ENCODE assay signal across 14 cellular contexts in genomic region chr1:26546819-26547218, GRCh38. TPM values are rescaled to one million over a fixed set of nuclear protein-coding genes. Genes with fewer than 3 reads are reported as not detected.
DNase-seq lines count a peak whose midpoint lies in the region; ATAC-seq, FAIRE-seq and TF ChIP-seq lines count a peak whose summit lies in the region.
"Had no signal": no experiment of that assay in that cellular context is flagged by ENCODE, and none has a peak within 500 bp of the region (broad histone marks: within the 10 kb centered on the region; RNA-seq: fewer than 3 reads in every experiment).

No MANE protein-coding gene starts in this region.

- no peak overlapping the region for H2BK5ac ChIP-seq in H9 (ENCODE audit: insufficient read length, low read length)

- TF ChIP-seq CTCF in GM12865 (IDR thresholded peaks at IDR 0.05; ENCODE audit: insufficient read depth, low read depth, low read length, missing control alignments) = no peak
- no peak for TF ChIP-seq CTCF in H9 (conservative IDR thresholded peaks at IDR 0.05)
- TF ChIP-seq CTCF in D721Med (IDR thresholded peaks at IDR 0.05; ENCODE audit: insufficient read depth, missing control alignments) = no peak

- H3K9me3 Mint-ChIP-seq in CD4-positive, CD25-positive, alpha-beta regulatory T cell = no peaks in the 10 kb centered on the region
- no peaks in the 10 kb centered on the region for H3K9me3 Mint-ChIP-seq in activated T-helper 1 cell treated with anti-CD3 and anti-CD28 coated beads, Interleukin-12 subunit alpha, Interleukin-12 subunit beta, Interleukin-2, Interleukin-4 antibody, amounts not matched to agents 30 ng/mL and 10 ng/mL and 1 ng/mL, durations not matched to agents 14 hours and 24 hours and 36 hours
- H3K9me3 Mint-ChIP-seq in H9 = no peaks in the 10 kb centered on the region
- H3K9me3 Mint-ChIP-seq: nephron progenitor cell had no signal

- H3T11ph ChIP-seq in H9 (ENCODE audit: low read length) = no peak overlapping the region

- H3K9ac ChIP-seq in H9 (ENCODE audit: extremely low read depth, insufficient read length, low read length) = no peak overlapping the region

- no peak overlapping the region for H2AFZ ChIP-seq in H9 (ENCODE audit: low read length)

- H3K27ac Mint-ChIP-seq in CD4-positive, CD25-positive, alpha-beta regulatory T cell = peak overlapping the region; percentile 74 to 96 (median 93)
- peak overlapping the region; percentile 78 for H3K27ac Mint-ChIP-seq in activated T-helper 1 cell treated with anti-CD3 and anti-CD28 coated beads, Interleukin-12 subunit alpha, Interleukin-12 subunit beta, Interleukin-2, Interleukin-4 antibody, amounts not matched to agents 30 ng/mL and 10 ng/mL and 1 ng/mL, durations not matched to agents 14 hours and 24 hours and 36 hours
- H3K27ac Mint-ChIP-seq in H9 = 0 out of 7 replicates have a peak overlapping the region, but pooled peaks of 1 of the 3 experiments have one; percentile 31
- H3K27ac Mint-ChIP-seq: nephron progenitor cell had no signal

- no peak overlapping the region for H3K18ac ChIP-seq in H9 (ENCODE audit: insufficient read length, low read depth, low read length)

- H3K79me1 ChIP-seq in H9 (ENCODE audit: insufficient read depth, low read depth, low read length, poor library complexity, severe bottlenecking) = no peaks in the 10 kb centered on the region

- no CpG with 5 or more reads among the region's 7 CpGs for WGBS in H9 (ENCODE audit: extremely low coverage, insufficient read length, low lambda C conversion rate)

- peaks cover 19% of the 10 kb centered on the region for H3K36me3 Mint-ChIP-seq in CD4-positive, CD25-positive, alpha-beta regulatory T cell
- H3K36me3 Mint-ChIP-seq in activated T-helper 1 cell treated with anti-CD3 and anti-CD28 coated beads, Interleukin-12 subunit alpha, Interleukin-12 subunit beta, Interleukin-2, Interleukin-4 antibody, amounts not matched to agents 30 ng/mL and 10 ng/mL and 1 ng/mL, durations not matched to agents 14 hours and 24 hours and 36 hours (ENCODE audit: low read depth) = peaks cover 42% of the 10 kb centered on the region
- H3K36me3 Mint-ChIP-seq in H9 (ENCODE audit: insufficient read depth in 1 of 3, low read depth in 3 of 3) = peaks cover 6 to 31% (median 28%) of the 10 kb centered on the region in 3 experiments

- peak overlapping the region; percentile 90 for H3K4me3 ChIP-seq in CD4-positive, CD25-positive, alpha-beta regulatory T cell (ENCODE audit: low read depth, low read length)
- H3K4me3 ChIP-seq in GM12865 (ENCODE audit: low read depth, low read length) (peak overlapping the region; percentile 90), muscle layer of duodenum (ENCODE audit: low read depth in 1 of 2, low read length in 2 of 2) (peak overlapping the region; percentile 56 to 58)

- H3K79me2 ChIP-seq in H9 (ENCODE audit: insufficient read depth, low read length) = no peaks in the 10 kb centered on the region

- no peak overlapping the region for H4K5ac ChIP-seq in H9 (ENCODE audit: insufficient read length, low read depth, low read length)

- H3K9me3 ChIP-seq in CD4-positive, CD25-positive, alpha-beta regulatory T cell (ENCODE audit: control insufficient read depth in 2 of 2, low read length in 2 of 2) = no peaks in the 10 kb centered on the region
- H3K9me3 ChIP-seq in muscle layer of duodenum (ENCODE audit: control insufficient read depth in 1 of 2, low read length in 2 of 2) (no peaks in the 10 kb centered on the region), H9 (ENCODE audit: control insufficient read depth, low read depth, low read length) (no peaks in the 10 kb centered on the region)

- H3K4me3 Mint-ChIP-seq in CD4-positive, CD25-positive, alpha-beta regulatory T cell = peak overlapping the region; percentile 83 to 97 (median 93)
- H3K4me3 Mint-ChIP-seq in activated T-helper 1 cell treated with anti-CD3 and anti-CD28 coated beads, Interleukin-12 subunit alpha, Interleukin-12 subunit beta, Interleukin-2, Interleukin-4 antibody, amounts not matched to agents 30 ng/mL and 10 ng/mL and 1 ng/mL, durations not matched to agents 14 hours and 24 hours and 36 hours = peak overlapping the region; percentile 86
- H3K4me3 Mint-ChIP-seq in H9 = no peak overlapping the region
- H3K4me3 Mint-ChIP-seq: nephron progenitor cell had no signal

- no peak overlapping the region for H3K4me2 ChIP-seq in H9 (ENCODE audit: insufficient read depth, insufficient read length, low read length)

- no peak overlapping the region for H2AK5ac ChIP-seq in H9 (ENCODE audit: insufficient read length, low read length)

- H3K4ac ChIP-seq in H9 (ENCODE audit: low read depth, low read length) = no peak overlapping the region

- intact Hi-C loops in activated T-helper 1 cell treated with anti-CD3 and anti-CD28 coated beads, Interleukin-12 subunit alpha, Interleukin-12 subunit beta, Interleukin-2, Interleukin-4 antibody, amounts not matched to agents 30 ng/mL and 10 ng/mL and 1 ng/mL, durations not matched to agents 14 hours and 24 hours and 36 hours (cut with micrococcal nuclease) = loop anchor here (5.0 kb wide), 1 partner anchor 280 kb away; the partner anchor contains the start of gene ZDHHC18

- H3K4me1 ChIP-seq in CD4-positive, CD25-positive, alpha-beta regulatory T cell (ENCODE audit: control insufficient read depth, insufficient read depth, low read length, poor library complexity, severe bottlenecking) = peaks cover 65% of the 10 kb centered on the region
- H3K4me1 ChIP-seq in muscle layer of duodenum (ENCODE audit: control insufficient read depth in 1 of 2, insufficient read depth in 2 of 2, low read length in 2 of 2) = no peaks in the 10 kb centered on the region
- H3K4me1 ChIP-seq in H9 (ENCODE audit: insufficient read depth, low read length) = no peaks in the 10 kb centered on the region; the same call in 1 of the 2 replicates

- H2BK120ac ChIP-seq in H9 (ENCODE audit: low read depth, low read length, poor library complexity, severe bottlenecking) = no peak overlapping the region

- no peak overlapping the region for H4K8ac ChIP-seq in H9 (replicated peaks; ENCODE audit: insufficient read length, low read depth, low read length)

- no peaks in the 10 kb centered on the region for H3K23me2 ChIP-seq in H9 (ENCODE audit: insufficient read length, low read depth, low read length, poor library complexity, severe bottlenecking)

- H2BK20ac ChIP-seq in H9 (ENCODE audit: low read depth, low read length, poor library complexity, severe bottlenecking) = no peak overlapping the region

- no peak overlapping the region for H4K91ac ChIP-seq in H9 (ENCODE audit: insufficient read length, low read depth, low read length)

- H3K56ac ChIP-seq in H9 (ENCODE audit: insufficient read length, low read depth, low read length) = no peak overlapping the region

- no peaks in the 10 kb centered on the region for H3K27me3 Mint-ChIP-seq in CD4-positive, CD25-positive, alpha-beta regulatory T cell
- H3K27me3 Mint-ChIP-seq in activated T-helper 1 cell treated with anti-CD3 and anti-CD28 coated beads, Interleukin-12 subunit alpha, Interleukin-12 subunit beta, Interleukin-2, Interleukin-4 antibody, amounts not matched to agents 30 ng/mL and 10 ng/mL and 1 ng/mL, durations not matched to agents 14 hours and 24 hours and 36 hours (ENCODE audit: insufficient read depth) = no peaks in the 10 kb centered on the region
- H3K27me3 Mint-ChIP-seq in H9 (ENCODE audit: low read depth) = no peaks in the 10 kb centered on the region

- no peak overlapping the region for H2BK15ac ChIP-seq in H9 (ENCODE audit: low read depth, low read length)

- no peaks in the 10 kb centered on the region for H3K27me3 ChIP-seq in CD4-positive, CD25-positive, alpha-beta regulatory T cell (ENCODE audit: control insufficient read depth, insufficient read depth, low read length)
- H3K27me3 ChIP-seq in muscle layer of duodenum (ENCODE audit: low read depth, low read length) (no peaks in the 10 kb centered on the region), H9 (ENCODE audit: insufficient read depth, low read length) (no peaks in the 10 kb centered on the region)

- H2BK12ac ChIP-seq in H9 (ENCODE audit: insufficient read length, low read depth, low read length) = no peak overlapping the region

- H3K27ac ChIP-seq in CD4-positive, CD25-positive, alpha-beta regulatory T cell (ENCODE audit: insufficient read depth, low read length, poor library complexity, severe bottlenecking) = peak overlapping the region; percentile 55
- H3K27ac ChIP-seq in muscle layer of duodenum (ENCODE audit: low read length) = no peak overlapping the region
- no peak overlapping the region for H3K27ac ChIP-seq in H9 (ENCODE audit: insufficient read length, low read depth, low read length)

- H3K14ac ChIP-seq in H9 (ENCODE audit: insufficient read depth, low read length) = no peak overlapping the region

- peaks cover 4 to 74% (median 47%) of the 10 kb centered on the region in 4 donors for H3K4me1 Mint-ChIP-seq in CD4-positive, CD25-positive, alpha-beta regulatory T cell
- H3K4me1 Mint-ChIP-seq in activated T-helper 1 cell treated with anti-CD3 and anti-CD28 coated beads, Interleukin-12 subunit alpha, Interleukin-12 subunit beta, Interleukin-2, Interleukin-4 antibody, amounts not matched to agents 30 ng/mL and 10 ng/mL and 1 ng/mL, durations not matched to agents 14 hours and 24 hours and 36 hours (ENCODE audit: low read depth) = peaks cover 64% of the 10 kb centered on the region
- peaks cover 4 to 9% of the 10 kb centered on the region in 2 experiments for H3K4me1 Mint-ChIP-seq in H9

- H4K20me1 ChIP-seq in H9 (ENCODE audit: control insufficient read depth, insufficient read depth, insufficient read length) = no peaks in the 10 kb centered on the region

- peaks cover 38% of the 10 kb centered on the region for H3K36me3 ChIP-seq in CD4-positive, CD25-positive, alpha-beta regulatory T cell (ENCODE audit: control insufficient read depth, insufficient read depth, low read length)
- H3K36me3 ChIP-seq in muscle layer of duodenum (ENCODE audit: control insufficient read depth in 1 of 2, insufficient read depth in 2 of 2, low read length in 2 of 2) = no peaks in the 10 kb centered on the region

- FAIRE-seq in D721Med (lab: Jason Lieb, UNC) = no peak
- FAIRE-seq: endometrium, keratinocyte, RCC 7860 had no signal

- no peak for DNase-seq in CD4-positive, CD25-positive, alpha-beta regulatory T cell
- DNase-seq in GM12865 (ENCODE audit: low read depth) (no peak), H9 (no peak), D721Med (ENCODE audit: insufficient read length, low spot score) (no peak), NCI-H2107 (lab: John Stamatoyannopoulos, UW) (no peak)
- no peak for DNase-seq in activated T-helper 1 cell treated with anti-CD3 and anti-CD28 coated beads, Interleukin-12 subunit alpha, Interleukin-12 subunit beta, Interleukin-2, Interleukin-4 antibody, amounts not matched to agents 30 ng/mL and 10 ng/mL and 1 ng/mL, durations not matched to agents 14 hours and 24 hours and 36 hours (ENCODE audit: low spot score)
- no peak for DNase-seq in stimulated activated CD4-positive, alpha-beta T cell treated with anti-CD3 and anti-CD28 coated beads, Interleukin-4, amount 100 ng/mL, for 4 hours
- DNase-seq: NCI-H446, nephron progenitor cell had no signal

- H3K23ac ChIP-seq in H9 (ENCODE audit: insufficient read length, low read depth, low read length) = no peak overlapping the region

- ATAC-seq in CD4-positive, CD25-positive, alpha-beta regulatory T cell (ENCODE audit: low read depth in 2 of 2) = no peak
- ATAC-seq: sciatic nerve had no signal

RNA-seq across cellular contexts. Expression of gene RPS6KA1, which starts 17.3 kb away (rescaled TPM):
- 97.4 TPM for total RNA-seq in CD4-positive, CD25-positive, alpha-beta regulatory T cell
- polyA plus RNA-seq in CD4-positive, CD25-positive, alpha-beta regulatory T cell = 100 to 1,000 TPM; 168 to 218 (median 175) TPM
- 324 and 331 TPM in 2 replicates for total RNA-seq in activated T-helper 1 cell treated with anti-CD3 and anti-CD28 coated beads, Interleukin-12 subunit alpha, Interleukin-12 subunit beta, Interleukin-2, Interleukin-4 antibody, amounts not matched to agents 30 ng/mL and 10 ng/mL and 1 ng/mL, durations not matched to agents 14 hours and 24 hours and 36 hours
- total RNA-seq in H9 (2021) = 43.3 and 45.3 TPM in 2 replicates

Comparison
In these comparisons a context has a peak if more than half of its experiments do, and no peak if none do; other contexts are left out.
1. H3K4me3 Mint-ChIP-seq: peak in CD4-positive, CD25-positive, alpha-beta regulatory T cell (4 of 4) and activated T-helper 1 cell treated with anti-CD3 and anti-CD28 coated beads, Interleukin-12 subunit alpha, Interleukin-12 subunit beta, Interleukin-2, Interleukin-4 antibody, amounts not matched to agents 30 ng/mL and 10 ng/mL and 1 ng/mL, durations not matched to agents 14 hours and 24 hours and 36 hours (single experiment); none in H9 (0 of 2).
2. Peak in every context shown above with its lines, with median percentiles within 50 percentile points of each other: H3K4me3 ChIP-seq.